9 cellular contexts compared by ENCODE assay signal in genomic region chr3:20225769-20226168, GRCh38. TPM values are rescaled to one million over a fixed set of nuclear protein-coding genes. Genes with fewer than 3 reads are reported as not detected.
A peak's percentile ranks its signal among the peaks of the same experiment; 100 is the strongest.
DNase-seq lines count a peak whose midpoint lies in the region; ATAC-seq, FAIRE-seq and TF ChIP-seq lines count a peak whose summit lies in the region.
"Had no signal": no experiment of that assay in that cellular context is flagged by ENCODE, and none has a peak within 500 bp of the region (broad histone marks: within the 10 kb centered on the region; RNA-seq: fewer than 3 reads in every experiment).

No MANE protein-coding gene starts in this region.

- no peak overlapping the region for H3K27ac ChIP-seq in upper lobe of left lung

- no peaks in the 10 kb centered on the region for H3K4me1 Mint-ChIP-seq in nephron
- no peaks in the 10 kb centered on the region for H3K4me1 Mint-ChIP-seq in activated CD4-positive, alpha-beta memory T cell treated with anti-CD3 and anti-CD28 coated beads for 36 hours (ENCODE audit: low read depth)

- no peak overlapping the region for H3K4me3 Mint-ChIP-seq in nephron
- no peak overlapping the region for H3K4me3 Mint-ChIP-seq in activated CD4-positive, alpha-beta memory T cell treated with anti-CD3 and anti-CD28 coated beads for 36 hours
- H3K4me3 Mint-ChIP-seq: naive B cell had no signal

- H3K27me3 Mint-ChIP-seq in nephron (ENCODE audit: low read depth): no peaks in the 10 kb centered on the region
- peaks cover 3% of the 10 kb centered on the region for H3K27me3 Mint-ChIP-seq in activated CD4-positive, alpha-beta memory T cell treated with anti-CD3 and anti-CD28 coated beads for 36 hours
- H3K27me3 Mint-ChIP-seq: naive B cell had no signal

- no peak for TF ChIP-seq EP300 in upper lobe of left lung (IDR thresholded peaks at IDR 0.05)

- H3K9me3 ChIP-seq in upper lobe of left lung: no peaks in the 10 kb centered on the region

- TF ChIP-seq CTCF in nephron (IDR thresholded peaks at IDR 0.05; ENCODE audit: unreplicated experiment in 3 of 3) (peak; percentile 52 to 64 (median 63)), upper lobe of left lung (IDR thresholded peaks at IDR 0.05) (peak in 2 of 6 experiments; percentile 7 to 20)

- TF ChIP-seq POLR2A in GM12891 (IDR thresholded peaks at IDR 0.05; ENCODE audit: low read depth, low read length) (no peak), upper lobe of left lung (IDR thresholded peaks at IDR 0.05) (no peak)

- H3K4me3 ChIP-seq in upper lobe of left lung: no peak overlapping the region

- POLR2A ChIA-PET in activated CD4-positive, alpha-beta memory T cell treated with anti-CD3 and anti-CD28 coated beads for 36 hours (lab: Charles Lee): no interaction called here

- peak overlapping the region in 1 of 3 experiments; percentile 50 for H3K27ac Mint-ChIP-seq in nephron
- H3K27ac Mint-ChIP-seq in activated CD4-positive, alpha-beta memory T cell treated with anti-CD3 and anti-CD28 coated beads for 36 hours: no peak overlapping the region
- H3K27ac Mint-ChIP-seq: naive B cell had no signal

- FAIRE-seq in GM12891 (lab: Jason Lieb, UNC): no peak

- H3K36me3 ChIP-seq in upper lobe of left lung: no peaks in the 10 kb centered on the region

- WGBS in upper lobe of left lung, 2 donors: 31 to 32% methylated on average over 2 of the region's 2 CpGs

- no peaks in the 10 kb centered on the region for H3K27me3 ChIP-seq in upper lobe of left lung

- peak; percentile 10 for DNase-seq in NCI-H1694 treated with DMSO at 0.1 percent for 48 hours (lab: John Stamatoyannopoulos, UW)
- peak; percentile 71 for DNase-seq in cerebellar cortex (ENCODE audit: low spot score)
- DNase-seq in GM12891 (ENCODE audit: insufficient read length, low spot score): no peak
- DNase-seq in upper lobe of left lung: no peak
- no peak for DNase-seq in activated CD4-positive, alpha-beta memory T cell treated with anti-CD3 and anti-CD28 coated beads for 36 hours
- DNase-seq: naive B cell had no signal

- no peaks in the 10 kb centered on the region for H3K4me1 ChIP-seq in upper lobe of left lung

- H3K9me3 Mint-ChIP-seq in nephron: peaks cover 3% of the 10 kb centered on the region
- H3K9me3 Mint-ChIP-seq in activated CD4-positive, alpha-beta memory T cell treated with anti-CD3 and anti-CD28 coated beads for 36 hours: no peaks in the 10 kb centered on the region

- peak; percentile 62 for ATAC-seq in GM18867 (IDR thresholded peaks at IDR 0.05; ENCODE audit: unreplicated experiment)
- no peak for ATAC-seq in upper lobe of left lung (ENCODE audit: low FRiP score in 2 of 2)
- ATAC-seq in GM19452 (IDR thresholded peaks at IDR 0.05; ENCODE audit: unreplicated experiment): no peak

- H3K36me3 Mint-ChIP-seq in nephron (ENCODE audit: low read depth): no peaks in the 10 kb centered on the region
- no peaks in the 10 kb centered on the region for H3K36me3 Mint-ChIP-seq in activated CD4-positive, alpha-beta memory T cell treated with anti-CD3 and anti-CD28 coated beads for 36 hours

- intact Hi-C loops in activated CD4-positive, alpha-beta memory T cell treated with anti-CD3 and anti-CD28 coated beads for 36 hours (cut with micrococcal nuclease): no loop called here

- CTCF ChIA-PET in activated CD4-positive, alpha-beta memory T cell treated with anti-CD3 and anti-CD28 coated beads for 36 hours (lab: Charles Lee): no interaction called here

TF ChIP-seq in GM12891, 5 proteins besides CTCF, POLR2A, EP300 and RAD21:
- TF ChIP-seq POLR2AphosphoS5 (IDR thresholded peaks at IDR 0.05; ENCODE audit: low read depth, low read length): no peak
- TF ChIP-seq TAF1 (IDR thresholded peaks at IDR 0.05; ENCODE audit: low read depth, low read length): no peak
- no peak for TF ChIP-seq POU2F2 (IDR thresholded peaks at IDR 0.05; ENCODE audit: low read depth, low read length)
- no peak for TF ChIP-seq PAX5 (IDR thresholded peaks at IDR 0.05; ENCODE audit: insufficient read depth, low read length, severe bottlenecking)
- no peak for TF ChIP-seq SPI1 (IDR thresholded peaks at IDR 0.05; ENCODE audit: low read depth, low read length)

RNA-seq across cellular contexts. Expression of gene SGO1, which starts 39.8 kb away (rescaled TPM):
- 7.4 TPM for polyA plus RNA-seq in GM12891 (2012; ENCODE audit: low read depth, missing spikeins)
- under 1 TPM in 4 of 6 donors, not detected in 2; 0.49 to 0.91 (median 0.59) TPM for total RNA-seq in upper lobe of left lung
- 10 to 100 TPM; 37.4 to 37.8 TPM for total RNA-seq in activated CD4-positive, alpha-beta memory T cell treated with anti-CD3 and anti-CD28 coated beads for 36 hours

Comparison
In these comparisons a context has a peak if more than half of its experiments do, and no peak if none do; other contexts are left out.
1. DNase-seq: peak in NCI-H1694 treated with DMSO at 0.1 percent for 48 hours (single experiment) and cerebellar cortex (single experiment); none in GM12891 (single experiment), upper lobe of left lung (0 of 2) and activated CD4-positive, alpha-beta memory T cell treated with anti-CD3 and anti-CD28 coated beads for 36 hours (single experiment).
2. RNA of gene SGO1, which starts 39.8 kb away (total RNA-seq): 37.4 to 37.8 TPM in activated CD4-positive, alpha-beta memory T cell treated with anti-CD3 and anti-CD28 coated beads for 36 hours; 0.49 to 0.91 TPM in upper lobe of left lung; every median in the first group is over 10 times any median in the second.